In the genomic region with DNA sequence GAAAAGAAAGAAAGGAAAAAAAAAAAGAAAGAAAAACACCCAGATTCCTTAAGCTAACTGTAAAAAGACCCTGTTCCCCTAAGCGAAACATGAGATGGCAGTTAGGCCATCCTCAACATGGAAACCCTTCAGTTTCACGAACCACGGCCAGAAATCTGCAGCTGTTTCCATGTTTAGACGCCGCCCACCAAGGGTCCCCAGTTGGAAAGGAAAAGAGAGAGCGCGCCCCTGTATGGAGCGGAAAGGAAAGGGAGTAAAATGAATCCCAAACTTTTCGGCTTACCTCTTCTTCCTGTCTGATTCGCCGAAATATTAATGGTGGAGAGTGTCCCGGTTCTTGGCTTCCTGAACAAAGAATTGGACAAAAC, we compare ENCODE assay signal across 24 cellular contexts. TPM values are rescaled to one million over a fixed set of nuclear protein-coding genes. Genes with fewer than 3 reads are reported as not detected.
DNase-seq lines count a peak whose midpoint lies in the region; ATAC-seq and TF ChIP-seq lines count a peak whose summit lies in the region.
"Had no signal": no experiment of that assay in that cellular context is flagged by ENCODE, and none has a peak within 500 bp of the region (broad histone marks: within the 10 kb centered on the region; RNA-seq: fewer than 3 reads in every experiment).

No MANE protein-coding gene starts in this region.

- H3K27me3 ChIP-seq in HUES48 (ENCODE audit: control insufficient read depth, insufficient read depth, low read length) = no peaks in the 10 kb centered on the region
- H3K27me3 ChIP-seq in SJCRH30 = no peaks in the 10 kb centered on the region
- H3K27me3 ChIP-seq in foreskin keratinocyte = no peaks in the 10 kb centered on the region
- H3K27me3 ChIP-seq: adrenal gland, neutrophil, thyroid gland had no signal

- peak overlapping the region; percentile 89 for H3K27ac Mint-ChIP-seq in osteocyte (ENCODE audit: unreplicated experiment)
- no peak overlapping the region for H3K27ac Mint-ChIP-seq in type B pancreatic cell
- H3K27ac Mint-ChIP-seq: activated naive CD4-positive, alpha-beta T cell treated with anti-CD3 and anti-CD28 coated beads for 36 hours; activated T-helper 1 cell treated with anti-CD3 and anti-CD28 coated beads, Interleukin-12 subunit alpha, Interleukin-12 subunit beta, Interleukin-2, Interleukin-4 antibody, amounts not matched to agents 30 ng/mL and 10 ng/mL and 1 ng/mL, durations not matched to agents 14 hours and 24 hours and 36 hours; stimulated activated naive CD8-positive, alpha-beta T cell treated with anti-CD3 and anti-CD28 coated beads, Interleukin-15, amount 100 ng/mL, for 72 hours had no signal

- H3K4me3 Mint-ChIP-seq in osteocyte (ENCODE audit: unreplicated experiment) (no peak overlapping the region), type B pancreatic cell (no peak overlapping the region)
- H3K4me3 Mint-ChIP-seq: activated naive CD4-positive, alpha-beta T cell treated with anti-CD3 and anti-CD28 coated beads for 36 hours; activated T-helper 1 cell treated with anti-CD3 and anti-CD28 coated beads, Interleukin-12 subunit alpha, Interleukin-12 subunit beta, Interleukin-2, Interleukin-4 antibody, amounts not matched to agents 30 ng/mL and 10 ng/mL and 1 ng/mL, durations not matched to agents 14 hours and 24 hours and 36 hours; brain; stimulated activated naive CD8-positive, alpha-beta T cell treated with anti-CD3 and anti-CD28 coated beads, Interleukin-15, amount 100 ng/mL, for 72 hours had no signal

- peak; percentile 86 to 92 for DNase-seq in SJCRH30
- no peak for DNase-seq in foreskin keratinocyte
- peak; percentile 59 for DNase-seq in osteocyte (ENCODE audit: extremely low spot score, unreplicated experiment)
- DNase-seq in type B pancreatic cell (ENCODE audit: extremely low spot score, unreplicated experiment) = no peak
- no peak for DNase-seq in GM10248 (ENCODE audit: extremely low spot score)
- DNase-seq: activated CD4-positive, alpha-beta T cell treated with anti-CD3 and anti-CD28 coated beads, Interleukin-2, amount 50 U/mL, for 4 hours; activated naive CD4-positive, alpha-beta T cell treated with anti-CD3 and anti-CD28 coated beads for 36 hours; adrenal gland; Calu3; DMS79 treated with DMSO at 0.1 percent for 48 hours; KG1; NCI-H1436; NCI-H510A; NK-92 treated with Interleukin-12 subunit alpha and Interleukin-12 subunit beta, amount 100 ng/mL, for 24 hours; psoas muscle; stimulated activated naive CD8-positive, alpha-beta T cell treated with anti-CD3 and anti-CD28 coated beads, Interleukin-15, amount 100 ng/mL, for 72 hours; T-helper 1 cell; thyroid gland had no signal

- H3K9me3 ChIP-seq in HUES48 (ENCODE audit: control insufficient read depth, insufficient read depth, low read length) (peaks cover 7% of the 10 kb centered on the region), SJCRH30 (replicated peaks) (no peaks in the 10 kb centered on the region)
- H3K9me3 ChIP-seq: adrenal gland, neutrophil, psoas muscle, thyroid gland had no signal

- H3K9me3 Mint-ChIP-seq in osteocyte (ENCODE audit: unreplicated experiment) = peaks cover 8% of the 10 kb centered on the region
- peaks cover 8% of the 10 kb centered on the region for H3K9me3 Mint-ChIP-seq in type B pancreatic cell

- H3K4me1 ChIP-seq in HUES48 (ENCODE audit: control insufficient read depth, insufficient read depth, low read length) = peaks cover 18% of the 10 kb centered on the region
- H3K4me1 ChIP-seq in SJCRH30 = peaks cover 42% of the 10 kb centered on the region
- peaks cover 31% of the 10 kb centered on the region for H3K4me1 ChIP-seq in foreskin keratinocyte

- H3K4me3 ChIP-seq in HUES48 (ENCODE audit: low read depth, low read length) (no peak overlapping the region), SJCRH30 (peak overlapping the region; percentile 59)
- H3K4me3 ChIP-seq: adrenal gland, psoas muscle, thyroid gland had no signal

- no peaks in the 10 kb centered on the region for H3K36me3 ChIP-seq in HUES48 (ENCODE audit: control insufficient read depth, insufficient read depth, low read length)
- no peaks in the 10 kb centered on the region for H3K36me3 ChIP-seq in SJCRH30
- H3K36me3 ChIP-seq: adrenal gland, neutrophil, thyroid gland had no signal

- TF ChIP-seq CTCF in foreskin keratinocyte (conservative IDR thresholded peaks at IDR 0.05) = no peak
- TF ChIP-seq CTCF in osteocyte (IDR thresholded peaks at IDR 0.05) = no peak
- TF ChIP-seq CTCF in type B pancreatic cell (conservative IDR thresholded peaks at IDR 0.05) = no peak
- TF ChIP-seq CTCF in GM10248 (IDR thresholded peaks at IDR 0.05; ENCODE audit: control extremely low read depth, extremely low read depth, low read depth, missing control alignments) = no peak

- ATAC-seq in foreskin keratinocyte (no peak), GM21576 (IDR thresholded peaks at IDR 0.05; ENCODE audit: unreplicated experiment) (no peak), GM19397 (IDR thresholded peaks at IDR 0.05; ENCODE audit: unreplicated experiment) (no peak)
- ATAC-seq: psoas muscle; stimulated activated naive CD8-positive, alpha-beta T cell treated with anti-CD3 and anti-CD28 coated beads, Interleukin-15, amount 100 ng/mL, for 72 hours had no signal

- CTCF ChIA-PET in GM10248 (lab: Yijun Ruan, JAX) = interaction anchor here (1.6 to 2.2 kb wide), 2 partner anchors 12 to 24 kb away, joined by 4 to 7 read pairs; no protein-coding TSS in a partner anchor

- H3K4me1 Mint-ChIP-seq in osteocyte (ENCODE audit: unreplicated experiment) (peaks cover 54% of the 10 kb centered on the region), type B pancreatic cell (ENCODE audit: unreplicated experiment) (peaks cover 14% of the 10 kb centered on the region)
- H3K4me1 Mint-ChIP-seq: stimulated activated naive CD8-positive, alpha-beta T cell treated with anti-CD3 and anti-CD28 coated beads, Interleukin-15, amount 100 ng/mL, for 72 hours had no signal

- POLR2A ChIA-PET in GM10248 (lab: Yijun Ruan, JAX) = no interaction called here

- no peaks in the 10 kb centered on the region for H3K36me3 Mint-ChIP-seq in osteocyte (ENCODE audit: unreplicated experiment)
- H3K36me3 Mint-ChIP-seq in type B pancreatic cell = no peaks in the 10 kb centered on the region
- H3K36me3 Mint-ChIP-seq: brain had no signal

- H3K9ac ChIP-seq in HUES48 (ENCODE audit: low read depth, low read length) = peak overlapping the region; percentile 29; the same call in 1 of the 2 replicates

- no peaks in the 10 kb centered on the region for H3K27me3 Mint-ChIP-seq in osteocyte (ENCODE audit: unreplicated experiment)
- H3K27me3 Mint-ChIP-seq in type B pancreatic cell = no peaks in the 10 kb centered on the region
- H3K27me3 Mint-ChIP-seq: brain; stimulated activated naive CD8-positive, alpha-beta T cell treated with anti-CD3 and anti-CD28 coated beads, Interleukin-15, amount 100 ng/mL, for 72 hours had no signal

- H3K27ac ChIP-seq in HUES48 (ENCODE audit: low read depth, low read length) = no peak overlapping the region
- peak overlapping the region; percentile 98 for H3K27ac ChIP-seq in SJCRH30
- peak overlapping the region; percentile 91 for H3K27ac ChIP-seq in foreskin keratinocyte
- H3K27ac ChIP-seq: adrenal gland, neutrophil, thyroid gland had no signal

RNA-seq across cellular contexts. Expression of a gene that starts 38.3 kb away (rescaled TPM):
- total RNA-seq in SJCRH30 (2014; rRNA removed; shearing (Covaris generic)) = 22.3 and 27.2 TPM in 2 replicates
- 0.28 and 0.37 TPM in 2 replicates for total RNA-seq in foreskin keratinocyte
- 0.27 and 0.30 TPM in 2 replicates for polyA plus RNA-seq in foreskin keratinocyte
- total RNA-seq in osteocyte = 5.1 and 5.2 TPM in 2 replicates
- 1.3 and 1.7 TPM in 2 replicates for total RNA-seq in type B pancreatic cell (ENCODE audit: low replicate concordance)
- total RNA-seq: activated naive CD4-positive, alpha-beta T cell treated with anti-CD3 and anti-CD28 coated beads for 36 hours; activated T-helper 1 cell treated with anti-CD3 and anti-CD28 coated beads, Interleukin-12 subunit alpha, Interleukin-12 subunit beta, Interleukin-2, Interleukin-4 antibody, amounts not matched to agents 30 ng/mL and 10 ng/mL and 1 ng/mL, durations not matched to agents 14 hours and 24 hours and 36 hours; Calu3 had no signal

RNA-seq across cellular contexts. Expression of a gene that starts 59.5 kb away (rescaled TPM):
- total RNA-seq in SJCRH30 (2014; rRNA removed; shearing (Covaris generic)) = 80.3 and 82.0 TPM in 2 replicates
- total RNA-seq in foreskin keratinocyte = 62.4 and 66.9 TPM in 2 replicates
- polyA plus RNA-seq in foreskin keratinocyte = 12.4 and 16.7 TPM in 2 replicates
- 35.1 and 36.8 TPM in 2 replicates for total RNA-seq in osteocyte
- 47.4 and 61.2 TPM in 2 replicates for total RNA-seq in type B pancreatic cell (ENCODE audit: low replicate concordance)

Comparison
In these comparisons a context has a peak if more than half of its experiments do, and no peak if none do; other contexts are left out.
1. DNase-seq: peak in SJCRH30 (2 of 2) and osteocyte (single experiment); none in foreskin keratinocyte (0 of 2), type B pancreatic cell (single experiment) and GM10248 (single experiment).